In genomic region chr12:100794441-100795192, GRCh38 we compare ENCODE assay signal across 8 cellular contexts. TPM values are rescaled to one million over a fixed set of nuclear protein-coding genes. Genes with fewer than 3 reads are reported as not detected.
DNase-seq lines count a peak whose midpoint lies in the region; TF ChIP-seq lines count a peak whose summit lies in the region.

Gene ANO4 (plus strand): TSS chr12:100794776. CDS start chr12:100901786, 107,010 bp downstream.

- H3K4me3 ChIP-seq in AG04450 (ENCODE audit: low read depth, low read length) = peak within 1 kb of the TSS; percentile 50

- CTCF ChIA-PET in AG04450 (lab: Charles Lee) = interaction anchor here (0.5 kb wide), 1 partner anchor 100 kb away, joined by 4 read pairs; no protein-coding TSS in a partner anchor

- no peak for DNase-seq in AG04450 (ENCODE audit: low read depth, low spot score)
- DNase-seq in NCI-H1105 (lab: John Stamatoyannopoulos, UW) = peak; percentile 61
- DNase-seq in caudate nucleus (lab: John Stamatoyannopoulos, UW) = peak in 51 of 61 donors; percentile 1 to 85 (median 48)
- DNase-seq in midbrain (lab: John Stamatoyannopoulos, UW) = peak; percentile 68
- no peak for DNase-seq in activated CD4-positive, alpha-beta T cell treated with anti-CD3 and anti-CD28 coated beads for 48 hours
- no peak for DNase-seq in SW480 (ENCODE audit: low spot score)
- no peak for DNase-seq in activated T-cell treated with anti-CD3 and anti-CD28 coated beads, Interleukin-2, amount 50 U/mL, for 1 hour
- DNase-seq in NOMO-1 treated with DMSO at 0.1 percent for 48 hours (lab: John Stamatoyannopoulos, UW; ENCODE audit: unreplicated experiment) = no peak

- POLR2A ChIA-PET in AG04450 (lab: Yijun Ruan, JAX) = no interaction called here

- TF ChIP-seq CTCF in AG04450 (IDR thresholded peaks at IDR 0.05; ENCODE audit: low read depth, low read length) = no peak

- H3K27me3 ChIP-seq in AG04450 (ENCODE audit: control insufficient read depth, insufficient read depth, low read length) = no peaks in the 10 kb centered on the region

- no peak within 1 kb of the TSS for H3K27ac ChIP-seq in AG04450 (ENCODE audit: low read depth, low read length)
- peak within 1 kb of the TSS; percentile 71 for H3K27ac ChIP-seq in caudate nucleus (ENCODE audit: low read depth, low read length)

- no peaks in the 10 kb centered on the region for H3K9me3 ChIP-seq in AG04450 (ENCODE audit: control insufficient read depth, insufficient read depth, low read length)

RNA-seq across cellular contexts. Expression of gene ANO4, which starts in this region (rescaled TPM):
- 6.4 and 7.5 TPM in 2 replicates for polyA plus RNA-seq in AG04450 (2011; rRNA removed)
- 6.8 and 11.4 TPM in 2 replicates for polyA minus RNA-seq in AG04450 (2011; rRNA and poly(A)+ RNA removed)

Comparison
In these comparisons a context has a peak if more than half of its experiments do, and no peak if none do; other contexts are left out.
1. DNase-seq: peak in NCI-H1105 (single experiment), caudate nucleus (51 of 61) and midbrain (single experiment); none in AG04450 (single experiment), activated CD4-positive, alpha-beta T cell treated with anti-CD3 and anti-CD28 coated beads for 48 hours (single experiment), SW480 (single experiment), activated T-cell treated with anti-CD3 and anti-CD28 coated beads, Interleukin-2, amount 50 U/mL, for 1 hour (single experiment) and NOMO-1 treated with DMSO at 0.1 percent for 48 hours (single experiment).